ENCODE assay signal across 12 cellular contexts in the genomic region with DNA sequence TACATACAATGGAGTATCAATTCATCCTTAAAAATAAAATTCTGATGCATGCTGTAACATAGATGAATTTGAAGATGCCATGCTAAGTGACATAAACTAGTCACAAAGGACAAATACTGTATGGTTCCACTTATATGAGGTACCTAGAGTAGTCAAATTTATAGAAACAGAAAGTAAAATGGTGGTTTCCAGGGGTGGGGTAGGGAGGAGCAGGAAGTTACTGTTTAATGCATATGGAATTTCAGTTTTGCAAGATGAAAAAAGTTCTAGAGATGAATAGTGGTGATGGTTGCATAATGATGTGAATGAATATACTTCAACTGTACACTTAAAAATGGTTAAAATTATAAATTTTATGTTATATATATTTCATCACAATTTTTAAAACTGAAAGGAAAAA. TPM values are rescaled to one million over a fixed set of nuclear protein-coding genes. Genes with fewer than 3 reads are reported as not detected.
DNase-seq lines count a peak whose midpoint lies in the region; ATAC-seq, FAIRE-seq and TF ChIP-seq lines count a peak whose summit lies in the region.
"Had no signal": no experiment of that assay in that cellular context is flagged by ENCODE, and none has a peak within 500 bp of the region (broad histone marks: within the 10 kb centered on the region; RNA-seq: fewer than 3 reads in every experiment).

No MANE protein-coding gene starts in this region.

- RAD21 ChIA-PET in GM12878 (lab: Charles Lee; ENCODE audit: unreplicated experiment): no interaction called here

- POLR2A ChIA-PET in GM12878 (lab: Charles Lee): no interaction called here

- FAIRE-seq in GM12892 (lab: Jason Lieb, UNC): peak; percentile 36
- peak; percentile 23 for FAIRE-seq in GM12878 (lab: Jason Lieb, UNC)
- FAIRE-seq: islet of Langerhans had no signal

- no peak for TF ChIP-seq RAD21 in GM12878 (IDR thresholded peaks at IDR 0.05; ENCODE audit: insufficient read depth, low read depth, low read length)

- H3K36me3 ChIP-seq in GM12878 (ENCODE audit: control insufficient read depth in 2 of 2, insufficient read depth in 2 of 2, low read length in 1 of 2): no peaks in the 10 kb centered on the region
- no peaks in the 10 kb centered on the region for H3K36me3 ChIP-seq in transverse colon

- no peak overlapping the region for H2AFZ ChIP-seq in GM12878 (ENCODE audit: control insufficient read depth, low read depth, low read length)

- no peak for DNase-seq in GM12892 (ENCODE audit: insufficient read length)
- peak; percentile 8 for DNase-seq in GM12878 (ENCODE audit: low read depth, low spot score)
- no peak for DNase-seq in transverse colon
- DNase-seq in cerebellar nuclear complex (lab: John Stamatoyannopoulos, UW): no peak
- DNase-seq in kidney glomerular epithelial cell (lab: John Stamatoyannopoulos, UW): no peak
- DNase-seq in NCI-H748 (lab: John Stamatoyannopoulos, UW; ENCODE audit: unreplicated experiment): no peak
- DNase-seq: caudate nucleus, NCI-H2081, right cardiac atrium had no signal

- TF ChIP-seq CTCF in GM12878 (IDR thresholded peaks at IDR 0.05 in 2 of 3, conservative IDR thresholded peaks at IDR 0.05 in 1 of 3; ENCODE audit: control insufficient read depth in 2 of 3, extremely low read depth in 1 of 3, insufficient read depth in 1 of 3, low read depth in 3 of 3, low read length in 3 of 3) (no peak), transverse colon (IDR thresholded peaks at IDR 0.05) (no peak)

- H3K4me3 ChIP-seq in GM12878: no peak overlapping the region
- no peak overlapping the region for H3K4me3 ChIP-seq in transverse colon

- CTCF ChIA-PET in GM12878 (lab: Yijun Ruan, JAX): no interaction called here

- H3K79me2 ChIP-seq in GM12878 (ENCODE audit: control insufficient read depth, insufficient read depth, low read length): no peaks in the 10 kb centered on the region

- no peak overlapping the region for H3K27ac ChIP-seq in GM12878 (ENCODE audit: control insufficient read depth, insufficient read depth)
- no peak overlapping the region for H3K27ac ChIP-seq in transverse colon

- intact Hi-C loops in GM12878 (cut with micrococcal nuclease; ENCODE audit: unreplicated experiment) (no loop called here), transverse colon (cut with DNase I; ENCODE audit: low total_unique reads) (no loop called here)

- ATAC-seq in GM21447 (IDR thresholded peaks at IDR 0.05; ENCODE audit: unreplicated experiment): peak; percentile 93
- peak; percentile 86 for ATAC-seq in HG03457 (IDR thresholded peaks at IDR 0.05; ENCODE audit: unreplicated experiment)
- peak; percentile 83 for ATAC-seq in GM12878
- ATAC-seq: right cardiac atrium had no signal

- no peaks in the 10 kb centered on the region; the same call in 2 of the 3 replicates for H3K9me3 ChIP-seq in GM12878 (replicated peaks; ENCODE audit: control insufficient read depth, insufficient read depth, low read length)
- peaks cover 0 to under 1% of the 10 kb centered on the region in 2 donors for H3K9me3 ChIP-seq in transverse colon

- H3K4me1 ChIP-seq in GM12878 (ENCODE audit: control insufficient read depth, insufficient read depth, low read length) (peaks cover 4% of the 10 kb centered on the region; the same call in 1 of the 2 replicates), transverse colon (no peaks in the 10 kb centered on the region)

- H3K4me2 ChIP-seq in GM12878 (ENCODE audit: control insufficient read depth, insufficient read depth): no peak overlapping the region

- H3K27me3 ChIP-seq in GM12878 (replicated peaks in 1 of 2; ENCODE audit: control insufficient read depth in 2 of 2, insufficient read depth in 2 of 2, low read length in 1 of 2) (no peaks in the 10 kb centered on the region), transverse colon (no peaks in the 10 kb centered on the region)

- TF ChIP-seq EP300 in GM12878 (IDR thresholded peaks at IDR 0.05; ENCODE audit: borderline replicate concordance in 1 of 2, control insufficient read depth in 1 of 2, low read depth in 2 of 2, low read length in 2 of 2): no peak
- no peak for TF ChIP-seq EP300 in transverse colon (IDR thresholded peaks at IDR 0.05; ENCODE audit: low read depth)

- TF ChIP-seq POLR2A in GM12892 (IDR thresholded peaks at IDR 0.05; ENCODE audit: low read depth, low read length) (no peak), GM12878 (IDR thresholded peaks at IDR 0.05; ENCODE audit: low read depth, low read length) (no peak), transverse colon (IDR thresholded peaks at IDR 0.05) (no peak)

- H3K9ac ChIP-seq in GM12878 (ENCODE audit: control insufficient read depth, insufficient read depth, low read length): no peak overlapping the region

- SMC1A ChIA-PET in GM12878 (lab: Charles Lee; ENCODE audit: uncharacterized antibody, unreplicated experiment): no interaction called here

- BruUV-seq in GM12878 (replicated peaks; lab: Mats Ljungman, UMichigan): no TSS peak

- H4K20me1 ChIP-seq in GM12878 (ENCODE audit: control insufficient read depth, insufficient read depth): no peaks in the 10 kb centered on the region

- in situ Hi-C loops in GM12878 (cut with MboI): no loop called here
- in situ Hi-C loops in transverse colon (cut with MboI; ENCODE audit: low pct_ligation_motif_present in 1 of 4, low pct_unique_long_range_greater_than_20kb in 1 of 4, low sequenced_read_pairs in 3 of 4): no loop called here

TF ChIP-seq in GM12878, 131 proteins besides CTCF, POLR2A, EP300 and RAD21 (continues in another document):
- TF ChIP-seq SP1 (IDR thresholded peaks at IDR 0.05; ENCODE audit: low read depth, low read length) (no peak), ZNF217 (IDR thresholded peaks at IDR 0.05) (no peak), POLR2AphosphoS5 (IDR thresholded peaks at IDR 0.05; ENCODE audit: low read length) (no peak), MEF2B (IDR thresholded peaks at IDR 0.05; ENCODE audit: partially characterized antibody, poor library complexity, severe bottlenecking) (no peak), RB1 (IDR thresholded peaks at IDR 0.05; ENCODE audit: borderline replicate concordance) (no peak), CHD4 (IDR thresholded peaks at IDR 0.05) (no peak), ESRRA (IDR thresholded peaks at IDR 0.05; ENCODE audit: low read length) (no peak)
- TF ChIP-seq, protein P1, sequence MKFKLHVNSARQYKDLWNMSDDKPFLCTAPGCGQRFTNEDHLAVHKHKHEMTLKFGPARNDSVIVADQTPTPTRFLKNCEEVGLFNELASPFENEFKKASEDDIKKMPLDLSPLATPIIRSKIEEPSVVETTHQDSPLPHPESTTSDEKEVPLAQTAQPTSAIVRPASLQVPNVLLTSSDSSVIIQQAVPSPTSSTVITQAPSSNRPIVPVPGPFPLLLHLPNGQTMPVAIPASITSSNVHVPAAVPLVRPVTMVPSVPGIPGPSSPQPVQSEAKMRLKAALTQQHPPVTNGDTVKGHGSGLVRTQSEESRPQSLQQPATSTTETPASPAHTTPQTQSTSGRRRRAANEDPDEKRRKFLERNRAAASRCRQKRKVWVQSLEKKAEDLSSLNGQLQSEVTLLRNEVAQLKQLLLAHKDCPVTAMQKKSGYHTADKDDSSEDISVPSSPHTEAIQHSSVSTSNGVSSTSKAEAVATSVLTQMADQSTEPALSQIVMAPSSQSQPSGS (IDR thresholded peaks at IDR 0.05; ENCODE audit: low read length): no peak
- TF ChIP-seq, protein P2, sequence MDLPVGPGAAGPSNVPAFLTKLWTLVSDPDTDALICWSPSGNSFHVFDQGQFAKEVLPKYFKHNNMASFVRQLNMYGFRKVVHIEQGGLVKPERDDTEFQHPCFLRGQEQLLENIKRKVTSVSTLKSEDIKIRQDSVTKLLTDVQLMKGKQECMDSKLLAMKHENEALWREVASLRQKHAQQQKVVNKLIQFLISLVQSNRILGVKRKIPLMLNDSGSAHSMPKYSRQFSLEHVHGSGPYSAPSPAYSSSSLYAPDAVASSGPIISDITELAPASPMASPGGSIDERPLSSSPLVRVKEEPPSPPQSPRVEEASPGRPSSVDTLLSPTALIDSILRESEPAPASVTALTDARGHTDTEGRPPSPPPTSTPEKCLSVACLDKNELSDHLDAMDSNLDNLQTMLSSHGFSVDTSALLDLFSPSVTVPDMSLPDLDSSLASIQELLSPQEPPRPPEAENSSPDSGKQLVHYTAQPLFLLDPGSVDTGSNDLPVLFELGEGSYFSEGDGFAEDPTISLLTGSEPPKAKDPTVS (IDR thresholded peaks at IDR 0.05; ENCODE audit: low read depth, low read length): no peak

RNA-seq across cellular contexts. Expression of a gene that starts 57.3 kb away (rescaled TPM):
- polyA plus RNA-seq in GM12892 (2012; ENCODE audit: missing spikeins): 12.7 TPM
- 139 and 147 TPM in 2 replicates for total RNA-seq in GM12878 (2013; cell fraction: nucleolus; rRNA removed)
- total RNA-seq in GM12878 (2014; rRNA removed) (16.1 and 19.5 TPM in 2 replicates), GM12878 (2014; rRNA removed; fragmentation: Illumina TruSeq; extraction: Trizol) (16.8 and 17.4 TPM in 2 replicates), GM12878 (2021) (17.0 and 18.0 TPM in 2 replicates), transverse colon (10 to 100 TPM; 24.3 to 54.9 (median 40.8) TPM)
- polyA plus RNA-seq in GM12878 (2011; ENCODE audit: low read depth): 7.4 TPM
- polyA plus RNA-seq in GM12878 (2011; rRNA removed) (13.8 and 19.5 TPM in 2 replicates), GM12878 (2014; fragmentation: Illumina TruSeq; extraction: Trizol) (9.9 and 12.6 TPM in 2 replicates), GM12878 (2014; fragmentation: Nextera tagmentation; extraction: Ambion mirVana) (1 to 10 TPM; 4.3 to 7.0 TPM), GM12878 (2014; rRNA removed) (7.4 and 8.1 TPM in 2 replicates), GM12878 (2016; fragmentation: Nextera tagmentation; extraction: Ambion mirVana) (10 to 100 TPM; 14.1 to 16.3 TPM)
- polyA plus RNA-seq in GM12878 (2011; cell fraction: cytosol; rRNA removed): 6.4 and 7.3 TPM in 2 replicates
- 11.1 and 12.0 TPM in 2 replicates for polyA plus RNA-seq in GM12878 (2011; cell fraction: nucleus; rRNA removed)
- 11.7 and 12.4 TPM in 2 replicates for polyA plus RNA-seq in GM12878 (2012)
- 27.7 and 28.5 TPM in 2 replicates for polyA minus RNA-seq in GM12878 (2011; rRNA and poly(A)+ RNA removed)
- 10.4 TPM in 2 replicates for polyA minus RNA-seq in GM12878 (2011; cell fraction: cytosol; rRNA and poly(A)+ RNA removed)
- 31.2 and 44.2 TPM in 2 replicates for polyA minus RNA-seq in GM12878 (2011; cell fraction: nucleus; rRNA and poly(A)+ RNA removed)
